In the genomic region with DNA sequence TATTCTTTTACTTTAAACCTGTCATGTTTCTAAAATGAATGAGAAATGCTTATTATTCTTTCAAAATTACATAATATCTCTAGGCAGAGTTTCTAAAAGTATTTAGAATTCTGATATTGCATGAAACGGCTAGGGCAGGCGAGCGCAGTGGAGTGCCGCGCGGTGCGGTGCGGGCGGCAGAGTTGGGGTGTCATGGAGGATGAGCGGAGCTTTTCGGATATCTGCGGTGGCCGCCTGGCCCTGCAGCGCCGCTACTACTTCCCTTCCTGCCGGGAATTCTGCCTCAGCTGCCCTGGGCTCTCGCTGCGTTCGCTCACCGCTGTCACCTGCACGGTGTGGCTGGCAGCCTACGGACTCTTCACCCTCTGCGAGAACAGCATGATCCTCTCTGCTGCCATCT, we compare ENCODE assay signal across 23 cellular contexts.
"Had no signal": no experiment of that assay in that cellular context is flagged by ENCODE, and none has a peak within 500 bp of the region (broad histone marks: within the 10 kb centered on the region; RNA-seq: fewer than 3 reads in every experiment).

No MANE protein-coding gene starts in this region.

- FAIRE-seq: HepG2, RCC 7860 had no signal

- H3K9me3 ChIP-seq: SK-N-SH had no signal

- ATAC-seq: HepG2 had no signal

- H3K9me2 ChIP-seq: SK-N-SH had no signal

- H3K4me2 ChIP-seq: KMS-11, SK-N-SH had no signal

- H3K27ac ChIP-seq: KMS-11 had no signal

- H3K9ac ChIP-seq: KMS-11, SK-N-SH had no signal

- DNase-seq: IMR-90, Kasumi-1, MM.1S, NCI-H1092 treated with DMSO at 0.1 percent for 48 hours, NCI-H1417, NCI-H1436 treated with DMSO at 0.1 percent for 48 hours, NCI-H1694, NCI-H187 treated with DMSO at 0.1 percent for 48 hours, NCI-H2081, NCI-H2107, NCI-H226, NCI-H446, NCI-H510A, NCI-H524 treated with DMSO at 0.1 percent for 48 hours, NCI-H69, NCI-H774, RPMI8226, SHP77, SK-N-SH, SW 1271 had no signal
